In genomic region chr3:109339186-109339585, GRCh38 we compare ENCODE assay signal across 17 cellular contexts. TPM values are rescaled to one million over a fixed set of nuclear protein-coding genes. Genes with fewer than 3 reads are reported as not detected.
"Had no signal": no experiment of that assay in that cellular context is flagged by ENCODE, and none has a peak within 500 bp of the region (broad histone marks: within the 10 kb centered on the region; RNA-seq: fewer than 3 reads in every experiment).

No MANE protein-coding gene starts in this region.

- H3K27ac Mint-ChIP-seq: activated CD8-positive, alpha-beta T cell treated with anti-CD3 and anti-CD28 coated beads, Interleukin-2, amount 10 ng/mL, durations not matched to agents 7 days and 5 days; activated naive CD4-positive, alpha-beta T cell treated with anti-CD3 and anti-CD28 coated beads for 36 hours; stimulated activated memory B cell treated with anti-CD40 and anti-IgM and Interleukin-4, amounts not matched to agents 10 μg/mL and 1 μg/mL and 100 μg/mL, for 72 hours had no signal

- FAIRE-seq: colon had no signal

- H3K9me3 Mint-ChIP-seq: mesothelial cell of epicardium had no signal

- H3K27ac ChIP-seq: cardiac muscle cell, neutrophil, spleen, tibial artery, uterus had no signal

- ATAC-seq: activated CD8-positive, alpha-beta T cell treated with anti-CD3 and anti-CD28 coated beads, Interleukin-2, amount 10 ng/mL, durations not matched to agents 7 days and 5 days; left ventricle myocardium superior; right cardiac atrium; stimulated activated memory B cell treated with anti-CD40 and anti-IgM and Interleukin-4, amounts not matched to agents 10 μg/mL and 1 μg/mL and 100 μg/mL, for 72 hours had no signal

- H3K4me3 ChIP-seq: cardiac muscle cell, spleen, tibial artery, uterus had no signal

- H3K36me3 Mint-ChIP-seq: mesothelial cell of epicardium; stimulated activated memory B cell treated with anti-CD40 and anti-IgM and Interleukin-4, amounts not matched to agents 10 μg/mL and 1 μg/mL and 100 μg/mL, for 72 hours had no signal

- H3K4me3 Mint-ChIP-seq: activated CD8-positive, alpha-beta T cell treated with anti-CD3 and anti-CD28 coated beads, Interleukin-2, amount 10 ng/mL, durations not matched to agents 7 days and 5 days; activated naive CD4-positive, alpha-beta T cell treated with anti-CD3 and anti-CD28 coated beads for 36 hours; mesothelial cell of epicardium; stimulated activated memory B cell treated with anti-CD40 and anti-IgM and Interleukin-4, amounts not matched to agents 10 μg/mL and 1 μg/mL and 100 μg/mL, for 72 hours had no signal

- H3K36me3 ChIP-seq: cardiac muscle cell, neutrophil, spleen, tibial artery, uterus had no signal

- DNase-seq: activated CD8-positive, alpha-beta memory T cell treated with anti-CD3 and anti-CD28 coated beads, Interleukin-2, amount 50 U/mL, for 48 hours; activated CD8-positive, alpha-beta T cell treated with anti-CD3 and anti-CD28 coated beads, Interleukin-2, amount 10 ng/mL, durations not matched to agents 7 days and 5 days; activated naive CD4-positive, alpha-beta T cell treated with anti-CD3 and anti-CD28 coated beads for 36 hours; effector CD4-positive, alpha-beta T cell; left ventricle myocardium superior; right cardiac atrium; spleen; stimulated activated CD4-positive, alpha-beta T cell treated with anti-CD3 and anti-CD28 coated beads, Interleukin-1b, Interleukin-23, amount 100 ng/mL, for 48 hours; tibial artery; uterus had no signal

- H3K4me1 ChIP-seq: uterus had no signal

- H3K9me3 ChIP-seq: neutrophil, tibial artery, uterus had no signal

- H3K27me3 ChIP-seq: cardiac muscle cell, tibial artery, uterus had no signal

RNA-seq across cellular contexts. Expression of gene DPPA4, which starts 1.8 kb away (rescaled TPM):
- total RNA-seq: activated CD8-positive, alpha-beta T cell treated with anti-CD3 and anti-CD28 coated beads, Interleukin-2, amount 10 ng/mL, durations not matched to agents 7 days and 5 days; left ventricle myocardium superior had no signal
- polyA plus RNA-seq: adipose tissue, right cardiac atrium had no signal

RNA-seq across cellular contexts. Expression of gene DPPA2, which starts 22.9 kb away (rescaled TPM):
- total RNA-seq: activated CD8-positive, alpha-beta T cell treated with anti-CD3 and anti-CD28 coated beads, Interleukin-2, amount 10 ng/mL, durations not matched to agents 7 days and 5 days; activated naive CD4-positive, alpha-beta T cell treated with anti-CD3 and anti-CD28 coated beads for 36 hours; cardiac muscle cell; left ventricle myocardium superior; myocyte; right cardiac atrium; spleen; uterus had no signal
- polyA plus RNA-seq: adipose tissue, cardiac muscle cell, right cardiac atrium, spleen had no signal
